33 cellular contexts compared by ENCODE assay signal in the genomic region with DNA sequence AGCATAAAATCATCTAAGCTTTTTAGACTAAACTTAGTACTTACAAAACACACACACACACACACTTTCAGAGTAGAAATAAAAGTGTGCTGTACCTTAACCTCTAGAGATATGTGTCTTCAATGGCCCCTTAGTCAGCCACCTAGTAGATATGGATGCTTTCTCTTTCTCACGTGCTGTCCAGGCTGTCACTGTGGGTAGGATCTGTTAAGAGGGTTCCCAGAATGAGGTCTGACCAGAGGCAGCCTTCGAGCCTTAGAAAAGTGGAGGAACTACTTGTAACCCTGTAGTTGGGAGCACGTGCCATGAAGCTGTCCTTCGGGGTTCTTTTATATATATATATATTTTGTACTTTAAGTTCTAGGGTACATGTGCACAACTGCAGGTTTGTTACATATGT.
"Had no signal": no experiment of that assay in that cellular context is flagged by ENCODE, and none has a peak within 500 bp of the region (broad histone marks: within the 10 kb centered on the region; RNA-seq: fewer than 3 reads in every experiment).

No MANE protein-coding gene starts in this region.

- H3K36me3 ChIP-seq: ascending aorta, brain microvascular endothelial cell had no signal

- H3K9me3 Mint-ChIP-seq: activated CD4-positive, alpha-beta memory T cell treated with anti-CD3 and anti-CD28 coated beads for 36 hours; activated CD4-positive, alpha-beta T cell treated with anti-CD3 and anti-CD28 coated beads, Interleukin-2, amount 10 ng/mL, durations not matched to agents 24 days and 14 days; activated naive CD4-positive, alpha-beta T cell treated with anti-CD3 and anti-CD28 coated beads, Interleukin-2, amount 10 ng/mL, durations not matched to agents 7 days and 5 days; activated naive CD4-positive, alpha-beta T cell treated with anti-CD3 and anti-CD28 coated beads, Interleukin-2, amount 50 U/mL, for 72 hours; activated naive CD8-positive, alpha-beta T cell treated with anti-CD3 and anti-CD28 coated beads, Interleukin-2, amount 10 ng/mL, durations not matched to agents 7 days and 5 days; activated T-helper 1 cell treated with anti-CD3 and anti-CD28 coated beads, Interleukin-12 subunit alpha, Interleukin-12 subunit beta, Interleukin-2, Interleukin-4 antibody, amounts not matched to agents 30 ng/mL and 10 ng/mL and 1 ng/mL, durations not matched to agents 14 hours and 24 hours and 36 hours; activated T-helper 2 cell treated with anti-CD3 and anti-CD28 coated beads, Interferon-gamma antibody, Interleukin-2, Interleukin-4, amounts not matched to agents 10 μg/mL and 5 μg/mL and 100 μg/mL, durations not matched to agents 14 hours and 24 hours and 36 hours; effector memory CD8-positive, alpha-beta T cell; T-helper 2 cell treated with Interferon-gamma antibody and Interleukin-4, amounts not matched to agents 5 μg/mL and 100 μg/mL, for 36 hours had no signal

- H3K27ac ChIP-seq: ascending aorta, brain microvascular endothelial cell had no signal

- H3K27ac Mint-ChIP-seq: activated CD4-positive, alpha-beta memory T cell treated with anti-CD3 and anti-CD28 coated beads for 36 hours; activated CD4-positive, alpha-beta T cell treated with anti-CD3 and anti-CD28 coated beads for 36 hours; activated CD4-positive, alpha-beta T cell treated with anti-CD3 and anti-CD28 coated beads, Interleukin-2, amount 10 ng/mL, durations not matched to agents 24 days and 14 days; activated CD8-positive, alpha-beta memory T cell treated with anti-CD3 and anti-CD28 coated beads, Interleukin-2, amount 10 ng/mL, durations not matched to agents 7 days and 5 days; activated CD8-positive, alpha-beta T cell treated with anti-CD3 and anti-CD28 coated beads, Interleukin-2, amount 10 ng/mL, durations not matched to agents 7 days and 5 days; activated naive CD4-positive, alpha-beta T cell treated with anti-CD3 and anti-CD28 coated beads, Interleukin-2, amount 10 ng/mL, durations not matched to agents 7 days and 5 days; activated naive CD4-positive, alpha-beta T cell treated with anti-CD3 and anti-CD28 coated beads, Interleukin-2, amount 50 U/mL, for 72 hours; activated naive CD8-positive, alpha-beta T cell treated with anti-CD3 and anti-CD28 coated beads, Interleukin-2, amount 10 ng/mL, durations not matched to agents 7 days and 5 days; activated T-helper 1 cell treated with anti-CD3 and anti-CD28 coated beads, Interleukin-12 subunit alpha, Interleukin-12 subunit beta, Interleukin-2, Interleukin-4 antibody, amounts not matched to agents 30 ng/mL and 10 ng/mL and 1 ng/mL, durations not matched to agents 14 hours and 24 hours and 36 hours; activated T-helper 2 cell treated with anti-CD3 and anti-CD28 coated beads, Interferon-gamma antibody, Interleukin-2, Interleukin-4, amounts not matched to agents 10 μg/mL and 5 μg/mL and 100 μg/mL, durations not matched to agents 14 hours and 24 hours and 36 hours; effector memory CD8-positive, alpha-beta T cell; T-helper 17 cell; T-helper 2 cell treated with Interferon-gamma antibody and Interleukin-4, amounts not matched to agents 5 μg/mL and 100 μg/mL, for 36 hours had no signal

- FAIRE-seq: bronchial epithelial cell, frontal cortex, TTC549 had no signal

- DNase-seq: activated CD4-positive, alpha-beta memory T cell treated with anti-CD3 and anti-CD28 coated beads for 36 hours; activated CD4-positive, alpha-beta T cell treated with anti-CD3 and anti-CD28 coated beads for 36 hours; activated CD4-positive, alpha-beta T cell treated with anti-CD3 and anti-CD28 coated beads, Interleukin-2, amount 10 ng/mL, durations not matched to agents 24 days and 14 days; activated CD4-positive, CD25-positive, alpha-beta regulatory T cell; activated CD4-positive, CD25-positive, alpha-beta regulatory T cell treated with anti-CD3 and anti-CD28 coated beads, Interleukin-2, amount 50 U/mL, for 72 hours; activated CD8-positive, alpha-beta memory T cell treated with anti-CD3 and anti-CD28 coated beads, Interleukin-2, amount 10 ng/mL, durations not matched to agents 7 days and 5 days; activated CD8-positive, alpha-beta memory T cell treated with anti-CD3 and anti-CD28 coated beads, Interleukin-2, amount 50 U/mL, for 4 hours; activated CD8-positive, alpha-beta T cell treated with anti-CD3 and anti-CD28 coated beads, Interleukin-2, amount 10 ng/mL, durations not matched to agents 7 days and 5 days; activated effector memory CD4-positive, alpha-beta T cell treated with anti-CD3 and anti-CD28 coated beads, Interleukin-2, amount 50 U/mL, for 16 hours; activated naive CD4-positive, alpha-beta T cell; activated naive CD4-positive, alpha-beta T cell treated with anti-CD3 and anti-CD28 coated beads, Interleukin-2, amount 10 ng/mL, durations not matched to agents 7 days and 5 days; activated naive CD8-positive, alpha-beta T cell treated with anti-CD3 and anti-CD28 coated beads, Interleukin-2, amount 10 ng/mL, durations not matched to agents 7 days and 5 days; activated T-cell treated with anti-CD3 and anti-CD28 coated beads, Interleukin-2, amount 50 U/mL, for 1 hour; activated T-cell treated with anti-CD3 and anti-CD28 coated beads, Interleukin-2, amount 50 U/mL, for 48 hours; brain microvascular endothelial cell; cortex of kidney; dermis blood vessel endothelial cell; effector CD4-positive, alpha-beta T cell; effector memory CD8-positive, alpha-beta T cell; foreskin fibroblast; head of caudate nucleus; T-helper 1 cell; T-helper 17 cell; T1000 had no signal

- H3K27me3 ChIP-seq: ascending aorta, brain microvascular endothelial cell had no signal

- H3K4me3 Mint-ChIP-seq: activated CD4-positive, alpha-beta memory T cell treated with anti-CD3 and anti-CD28 coated beads for 36 hours; activated CD4-positive, alpha-beta T cell treated with anti-CD3 and anti-CD28 coated beads for 36 hours; activated CD4-positive, alpha-beta T cell treated with anti-CD3 and anti-CD28 coated beads, Interleukin-2, amount 10 ng/mL, durations not matched to agents 24 days and 14 days; activated CD8-positive, alpha-beta memory T cell treated with anti-CD3 and anti-CD28 coated beads, Interleukin-2, amount 10 ng/mL, durations not matched to agents 7 days and 5 days; activated CD8-positive, alpha-beta T cell treated with anti-CD3 and anti-CD28 coated beads, Interleukin-2, amount 10 ng/mL, durations not matched to agents 7 days and 5 days; activated naive CD4-positive, alpha-beta T cell treated with anti-CD3 and anti-CD28 coated beads, Interleukin-2, amount 10 ng/mL, durations not matched to agents 7 days and 5 days; activated naive CD8-positive, alpha-beta T cell treated with anti-CD3 and anti-CD28 coated beads, Interleukin-2, amount 10 ng/mL, durations not matched to agents 7 days and 5 days; activated T-helper 1 cell treated with anti-CD3 and anti-CD28 coated beads, Interleukin-12 subunit alpha, Interleukin-12 subunit beta, Interleukin-2, Interleukin-4 antibody, amounts not matched to agents 30 ng/mL and 10 ng/mL and 1 ng/mL, durations not matched to agents 14 hours and 24 hours and 36 hours; central memory CD8-positive, alpha-beta T cell; effector memory CD8-positive, alpha-beta T cell; T-helper 17 cell; T-helper 2 cell treated with Interferon-gamma antibody and Interleukin-4, amounts not matched to agents 5 μg/mL and 100 μg/mL, for 36 hours had no signal

- H3K36me3 Mint-ChIP-seq: activated CD4-positive, alpha-beta memory T cell treated with anti-CD3 and anti-CD28 coated beads for 36 hours; activated CD8-positive, alpha-beta memory T cell treated with anti-CD3 and anti-CD28 coated beads, Interleukin-2, amount 10 ng/mL, durations not matched to agents 7 days and 5 days; activated naive CD4-positive, alpha-beta T cell treated with anti-CD3 and anti-CD28 coated beads, Interleukin-2, amount 10 ng/mL, durations not matched to agents 7 days and 5 days; activated naive CD4-positive, alpha-beta T cell treated with anti-CD3 and anti-CD28 coated beads, Interleukin-2, amount 50 U/mL, for 72 hours; activated naive CD8-positive, alpha-beta T cell treated with anti-CD3 and anti-CD28 coated beads, Interleukin-2, amount 10 ng/mL, durations not matched to agents 7 days and 5 days had no signal

- H3K4me1 ChIP-seq: ascending aorta had no signal

- H3K9me3 ChIP-seq: ascending aorta had no signal

- H3K4me1 Mint-ChIP-seq: activated CD4-positive, alpha-beta T cell treated with anti-CD3 and anti-CD28 coated beads for 36 hours; activated CD4-positive, alpha-beta T cell treated with anti-CD3 and anti-CD28 coated beads, Interleukin-2, amount 10 ng/mL, durations not matched to agents 24 days and 14 days; activated CD8-positive, alpha-beta memory T cell treated with anti-CD3 and anti-CD28 coated beads, Interleukin-2, amount 10 ng/mL, durations not matched to agents 7 days and 5 days; activated naive CD4-positive, alpha-beta T cell treated with anti-CD3 and anti-CD28 coated beads, Interleukin-2, amount 10 ng/mL, durations not matched to agents 7 days and 5 days; activated naive CD8-positive, alpha-beta T cell treated with anti-CD3 and anti-CD28 coated beads, Interleukin-2, amount 10 ng/mL, durations not matched to agents 7 days and 5 days; central memory CD8-positive, alpha-beta T cell; T-helper 17 cell had no signal

- H3K4me3 ChIP-seq: ascending aorta had no signal

- H3K27me3 Mint-ChIP-seq: activated CD4-positive, alpha-beta memory T cell treated with anti-CD3 and anti-CD28 coated beads for 36 hours; activated CD4-positive, alpha-beta T cell treated with anti-CD3 and anti-CD28 coated beads for 36 hours; activated CD4-positive, alpha-beta T cell treated with anti-CD3 and anti-CD28 coated beads, Interleukin-2, amount 10 ng/mL, durations not matched to agents 24 days and 14 days; activated CD8-positive, alpha-beta memory T cell treated with anti-CD3 and anti-CD28 coated beads, Interleukin-2, amount 10 ng/mL, durations not matched to agents 7 days and 5 days; activated naive CD4-positive, alpha-beta T cell treated with anti-CD3 and anti-CD28 coated beads, Interleukin-2, amount 10 ng/mL, durations not matched to agents 7 days and 5 days; activated naive CD8-positive, alpha-beta T cell treated with anti-CD3 and anti-CD28 coated beads, Interleukin-2, amount 10 ng/mL, durations not matched to agents 7 days and 5 days; central memory CD8-positive, alpha-beta T cell; effector memory CD8-positive, alpha-beta T cell; T-helper 17 cell had no signal
